ENCODE assay signal across 26 cellular contexts in the genomic region with DNA sequence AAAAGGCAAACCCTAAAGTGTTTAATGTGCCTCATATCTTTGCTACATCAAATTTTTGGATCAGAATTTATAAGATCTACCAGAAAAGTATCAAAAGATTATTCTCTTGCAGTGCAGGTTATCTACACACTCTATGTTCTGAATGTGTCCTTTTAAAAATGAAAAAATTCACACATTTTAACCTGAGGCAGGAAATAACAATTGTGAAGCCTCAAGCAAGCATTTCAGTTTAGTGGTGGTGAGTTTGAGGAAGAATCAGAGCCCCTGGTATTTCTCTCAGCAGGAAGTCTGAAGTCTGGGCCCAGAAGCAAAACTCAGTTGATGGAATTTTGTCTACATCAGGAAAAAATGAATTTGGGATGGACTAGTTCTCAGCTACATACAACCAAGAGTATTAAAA.
"Had no signal": no experiment of that assay in that cellular context is flagged by ENCODE, and none has a peak within 500 bp of the region (broad histone marks: within the 10 kb centered on the region; RNA-seq: fewer than 3 reads in every experiment).

No MANE protein-coding gene starts in this region.

- H3K4me1 ChIP-seq: ascending aorta, body of pancreas had no signal

- H3K27me3 ChIP-seq: ascending aorta, body of pancreas, SJSA1 had no signal

- H3K4me3 ChIP-seq: ascending aorta, body of pancreas, SJSA1 had no signal

- DNase-seq: activated CD4-positive, alpha-beta T cell treated with anti-CD3 and anti-CD28 coated beads for 4 hours; activated gamma-delta T cell treated with Interleukin-2 at 50 U/mL for 16 hours; activated naive CD4-positive, alpha-beta T cell treated with anti-CD3 and anti-CD28 coated beads, Interleukin-2, amount 50 U/mL, for 16 hours; activated naive CD8-positive, alpha-beta T cell treated with anti-CD3 and anti-CD28 coated beads, Interleukin-2, amount 50 U/mL, for 24 hours; activated T-cell treated with anti-CD3 and anti-CD28 coated beads for 4 hours; activated T-cell treated with anti-CD3 and anti-CD28 coated beads, Interleukin-2, amount 50 U/mL, for 72 hours; amniotic stem cell; body of pancreas; central memory CD4-positive, alpha-beta T cell; KG1; NCI-H1048; NCI-H1930; NCI-H2107; NCI-H2171 treated with DMSO at 0.1 percent for 48 hours; NCI-H345; NCI-H510A; NCI-H526 treated with DMSO at 0.1 percent for 48 hours; NCI-H82; NK-92 treated with Interleukin-12 subunit alpha and Interleukin-12 subunit beta, amount 100 ng/mL, for 24 hours; PC-3; SHP77 had no signal

- H3K9me3 ChIP-seq: ascending aorta, body of pancreas, SJSA1 had no signal

- ATAC-seq: activated CD4-positive, CD25-positive, alpha-beta regulatory T cell treated with anti-CD3 and anti-CD28 coated beads, Interleukin-2, amount 50 U/mL, for 24 hours; activated naive CD8-positive, alpha-beta T cell treated with anti-CD3 and anti-CD28 coated beads, Interleukin-2, amount 50 U/mL, for 24 hours; activated T-cell treated with anti-CD3 and anti-CD28 coated beads, Interleukin-2, amount 50 U/mL, for 72 hours; body of pancreas; PC-3 had no signal

- H3K4me3 Mint-ChIP-seq: activated naive CD8-positive, alpha-beta T cell treated with anti-CD3 and anti-CD28 coated beads, Interleukin-2, amount 50 U/mL, for 24 hours; activated T-cell treated with anti-CD3 and anti-CD28 coated beads, Interleukin-2, amount 50 U/mL, for 72 hours; T-helper 1 cell treated with Interleukin-12 subunit alpha and Interleukin-12 subunit beta and Interleukin-4 antibody, amounts not matched to agents 30 μg/mL and 1 μg/mL, for 36 hours had no signal

- H3K27me3 Mint-ChIP-seq: activated naive CD8-positive, alpha-beta T cell treated with anti-CD3 and anti-CD28 coated beads, Interleukin-2, amount 50 U/mL, for 24 hours had no signal

- H3K27ac Mint-ChIP-seq: activated naive CD8-positive, alpha-beta T cell treated with anti-CD3 and anti-CD28 coated beads, Interleukin-2, amount 50 U/mL, for 24 hours; activated T-cell treated with anti-CD3 and anti-CD28 coated beads, Interleukin-2, amount 50 U/mL, for 72 hours; activated T-helper 2 cell treated with anti-CD3 and anti-CD28 coated beads, Interferon-gamma antibody, Interleukin-2, Interleukin-4, amounts not matched to agents 10 μg/mL and 5 μg/mL and 100 μg/mL, durations not matched to agents 14 hours and 24 hours and 36 hours; T-helper 1 cell treated with Interleukin-12 subunit alpha and Interleukin-12 subunit beta and Interleukin-4 antibody, amounts not matched to agents 30 μg/mL and 1 μg/mL, for 36 hours had no signal

- H3K9me3 Mint-ChIP-seq: activated naive CD8-positive, alpha-beta T cell treated with anti-CD3 and anti-CD28 coated beads, Interleukin-2, amount 50 U/mL, for 24 hours; activated T-cell treated with anti-CD3 and anti-CD28 coated beads, Interleukin-2, amount 50 U/mL, for 72 hours; activated T-helper 2 cell treated with anti-CD3 and anti-CD28 coated beads, Interferon-gamma antibody, Interleukin-2, Interleukin-4, amounts not matched to agents 10 μg/mL and 5 μg/mL and 100 μg/mL, durations not matched to agents 14 hours and 24 hours and 36 hours; T-helper 1 cell treated with Interleukin-12 subunit alpha and Interleukin-12 subunit beta and Interleukin-4 antibody, amounts not matched to agents 30 μg/mL and 1 μg/mL, for 36 hours had no signal

- H3K27ac ChIP-seq: ascending aorta, body of pancreas, SJSA1 had no signal

- H3K36me3 ChIP-seq: ascending aorta, SJSA1 had no signal
